Comparison of ENCODE assay signal across 1 cellular context in the genomic region with DNA sequence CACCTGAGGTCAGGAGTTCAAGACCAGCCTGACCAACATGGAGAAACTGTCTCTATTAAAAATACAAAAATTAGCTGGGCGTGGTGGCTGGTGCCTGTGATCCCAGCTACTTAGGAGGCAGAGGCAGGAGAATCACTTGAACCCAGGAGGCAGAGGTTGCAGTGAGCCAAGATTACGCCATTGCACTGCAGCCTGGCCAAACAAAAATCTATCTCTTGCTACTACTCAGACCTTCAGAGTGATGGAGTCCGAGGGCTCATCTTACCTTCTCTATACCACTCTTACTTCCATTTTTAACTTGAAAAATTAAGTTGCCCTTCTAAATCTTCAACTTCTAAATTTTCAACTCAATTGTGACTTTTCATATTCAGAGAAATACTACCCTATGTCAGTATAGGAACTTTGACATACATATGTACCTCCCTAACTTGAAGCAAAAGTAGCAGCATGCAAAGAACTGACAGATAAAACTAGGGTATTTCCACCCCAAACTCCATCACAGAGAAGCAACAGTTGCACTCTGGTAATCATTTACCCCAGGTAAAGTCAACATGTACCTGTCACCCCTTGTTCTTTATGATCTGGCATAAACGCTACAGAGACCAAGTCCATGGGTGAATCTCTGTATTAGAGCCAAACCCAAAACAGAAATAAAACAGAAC.
A peak's percentile ranks its signal among the peaks of the same experiment; 100 is the strongest.
TF ChIP-seq lines count a peak whose summit lies in the region.

No MANE protein-coding gene starts in this region.

TF ChIP-seq in WTC11, 78 proteins besides CTCF, POLR2A, EP300 and RAD21 (continued from another document):
- TF ChIP-seq, protein P1, sequence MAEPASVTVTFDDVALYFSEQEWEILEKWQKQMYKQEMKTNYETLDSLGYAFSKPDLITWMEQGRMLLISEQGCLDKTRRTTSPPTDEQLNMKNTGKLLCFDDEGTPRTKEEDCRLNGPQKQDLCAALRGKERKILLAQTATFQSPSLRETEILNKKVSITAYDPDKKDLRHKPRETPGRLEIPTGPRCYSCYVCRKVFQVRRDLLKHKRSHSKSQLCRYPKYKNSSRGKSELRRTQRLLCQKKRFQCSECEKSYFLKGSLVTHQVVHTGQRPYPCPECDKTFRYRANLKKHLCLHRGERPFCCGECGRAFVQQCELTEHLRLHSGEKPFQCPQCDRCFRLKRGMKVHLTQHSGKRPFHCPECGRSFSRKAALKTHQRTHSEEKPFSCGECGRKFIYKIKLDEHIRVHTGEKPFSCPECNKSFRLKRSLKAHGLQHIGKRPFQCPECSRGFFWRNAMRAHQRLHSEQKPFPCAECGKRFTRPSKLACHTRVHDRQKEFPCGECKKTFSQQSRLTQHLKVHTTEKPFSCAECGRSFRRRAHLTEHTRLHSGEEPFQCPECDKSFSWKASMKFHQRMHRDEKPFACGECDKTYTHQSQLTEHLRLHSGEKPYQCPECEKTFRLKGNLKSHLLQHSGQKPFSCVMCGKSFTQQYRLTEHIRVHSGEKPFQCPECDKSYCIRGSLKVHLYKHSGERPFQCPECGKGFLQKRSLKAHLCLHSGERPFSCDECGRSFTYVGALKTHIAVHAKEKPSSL (CRISPR knock-in tag; conservative IDR thresholded peaks at IDR 0.05) = peak; percentile 56; the same call in 1 of the 2 replicates
- TF ChIP-seq FOXJ3 (CRISPR knock-in tag; IDR thresholded peaks at IDR 0.05; ENCODE audit: borderline replicate concordance) (no peak), NFATC4 (CRISPR knock-in tag; IDR thresholded peaks at IDR 0.05) (peak; percentile 69; the same call in 1 of the 2 replicates), CBFB (CRISPR knock-in tag; IDR thresholded peaks at IDR 0.05; ENCODE audit: low read depth) (no peak), IRF2 (CRISPR knock-in tag; IDR thresholded peaks at IDR 0.05; ENCODE audit: borderline replicate concordance, low read depth) (no peak), ESRRA (CRISPR knock-in tag; IDR thresholded peaks at IDR 0.05; ENCODE audit: borderline replicate concordance) (no peak), KAT7 (CRISPR knock-in tag; IDR thresholded peaks at IDR 0.05; ENCODE audit: borderline replicate concordance) (no peak), NR3C1 (CRISPR knock-in tag; conservative IDR thresholded peaks at IDR 0.05; ENCODE audit: low read depth) (no peak), ZNF121 (CRISPR knock-in tag; IDR thresholded peaks at IDR 0.05) (no peak), GTF2I (CRISPR knock-in tag; conservative IDR thresholded peaks at IDR 0.05) (no peak)
- TF ChIP-seq, protein P2, sequence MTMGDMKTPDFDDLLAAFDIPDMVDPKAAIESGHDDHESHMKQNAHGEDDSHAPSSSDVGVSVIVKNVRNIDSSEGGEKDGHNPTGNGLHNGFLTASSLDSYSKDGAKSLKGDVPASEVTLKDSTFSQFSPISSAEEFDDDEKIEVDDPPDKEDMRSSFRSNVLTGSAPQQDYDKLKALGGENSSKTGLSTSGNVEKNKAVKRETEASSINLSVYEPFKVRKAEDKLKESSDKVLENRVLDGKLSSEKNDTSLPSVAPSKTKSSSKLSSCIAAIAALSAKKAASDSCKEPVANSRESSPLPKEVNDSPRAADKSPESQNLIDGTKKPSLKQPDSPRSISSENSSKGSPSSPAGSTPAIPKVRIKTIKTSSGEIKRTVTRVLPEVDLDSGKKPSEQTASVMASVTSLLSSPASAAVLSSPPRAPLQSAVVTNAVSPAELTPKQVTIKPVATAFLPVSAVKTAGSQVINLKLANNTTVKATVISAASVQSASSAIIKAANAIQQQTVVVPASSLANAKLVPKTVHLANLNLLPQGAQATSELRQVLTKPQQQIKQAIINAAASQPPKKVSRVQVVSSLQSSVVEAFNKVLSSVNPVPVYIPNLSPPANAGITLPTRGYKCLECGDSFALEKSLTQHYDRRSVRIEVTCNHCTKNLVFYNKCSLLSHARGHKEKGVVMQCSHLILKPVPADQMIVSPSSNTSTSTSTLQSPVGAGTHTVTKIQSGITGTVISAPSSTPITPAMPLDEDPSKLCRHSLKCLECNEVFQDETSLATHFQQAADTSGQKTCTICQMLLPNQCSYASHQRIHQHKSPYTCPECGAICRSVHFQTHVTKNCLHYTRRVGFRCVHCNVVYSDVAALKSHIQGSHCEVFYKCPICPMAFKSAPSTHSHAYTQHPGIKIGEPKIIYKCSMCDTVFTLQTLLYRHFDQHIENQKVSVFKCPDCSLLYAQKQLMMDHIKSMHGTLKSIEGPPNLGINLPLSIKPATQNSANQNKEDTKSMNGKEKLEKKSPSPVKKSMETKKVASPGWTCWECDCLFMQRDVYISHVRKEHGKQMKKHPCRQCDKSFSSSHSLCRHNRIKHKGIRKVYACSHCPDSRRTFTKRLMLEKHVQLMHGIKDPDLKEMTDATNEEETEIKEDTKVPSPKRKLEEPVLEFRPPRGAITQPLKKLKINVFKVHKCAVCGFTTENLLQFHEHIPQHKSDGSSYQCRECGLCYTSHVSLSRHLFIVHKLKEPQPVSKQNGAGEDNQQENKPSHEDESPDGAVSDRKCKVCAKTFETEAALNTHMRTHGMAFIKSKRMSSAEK (CRISPR knock-in tag; IDR thresholded peaks at IDR 0.05; ENCODE audit: borderline replicate concordance) = 0 out of 2 replicates have a peak, but pooled peaks have one; percentile 12
- TF ChIP-seq, protein P3, sequence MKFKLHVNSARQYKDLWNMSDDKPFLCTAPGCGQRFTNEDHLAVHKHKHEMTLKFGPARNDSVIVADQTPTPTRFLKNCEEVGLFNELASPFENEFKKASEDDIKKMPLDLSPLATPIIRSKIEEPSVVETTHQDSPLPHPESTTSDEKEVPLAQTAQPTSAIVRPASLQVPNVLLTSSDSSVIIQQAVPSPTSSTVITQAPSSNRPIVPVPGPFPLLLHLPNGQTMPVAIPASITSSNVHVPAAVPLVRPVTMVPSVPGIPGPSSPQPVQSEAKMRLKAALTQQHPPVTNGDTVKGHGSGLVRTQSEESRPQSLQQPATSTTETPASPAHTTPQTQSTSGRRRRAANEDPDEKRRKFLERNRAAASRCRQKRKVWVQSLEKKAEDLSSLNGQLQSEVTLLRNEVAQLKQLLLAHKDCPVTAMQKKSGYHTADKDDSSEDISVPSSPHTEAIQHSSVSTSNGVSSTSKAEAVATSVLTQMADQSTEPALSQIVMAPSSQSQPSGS (CRISPR knock-in tag; IDR thresholded peaks at IDR 0.05; ENCODE audit: borderline replicate concordance, low read depth) = no peak
TF ChIP-seq in WTC11: peak in this region for 5.
